ENCODE assay signal across 4 cellular contexts in genomic region chrX:52568146-52568545, GRCh38. TPM values are rescaled to one million over a fixed set of nuclear protein-coding genes. Genes with fewer than 3 reads are reported as not detected.
"Had no signal": no experiment of that assay in that cellular context is flagged by ENCODE, and none has a peak within 500 bp of the region (broad histone marks: within the 10 kb centered on the region; RNA-seq: fewer than 3 reads in every experiment).

No MANE protein-coding gene starts in this region.

RNA-seq across cellular contexts. Expression of gene XAGE1B, which starts 51.3 kb away (rescaled TPM):
- total RNA-seq: GM23248, H9, HT-29 had no signal
- polyA plus RNA-seq: GM23248, IgD-negative memory B cell had no signal
